21 cellular contexts compared by ENCODE assay signal in the genomic region with DNA sequence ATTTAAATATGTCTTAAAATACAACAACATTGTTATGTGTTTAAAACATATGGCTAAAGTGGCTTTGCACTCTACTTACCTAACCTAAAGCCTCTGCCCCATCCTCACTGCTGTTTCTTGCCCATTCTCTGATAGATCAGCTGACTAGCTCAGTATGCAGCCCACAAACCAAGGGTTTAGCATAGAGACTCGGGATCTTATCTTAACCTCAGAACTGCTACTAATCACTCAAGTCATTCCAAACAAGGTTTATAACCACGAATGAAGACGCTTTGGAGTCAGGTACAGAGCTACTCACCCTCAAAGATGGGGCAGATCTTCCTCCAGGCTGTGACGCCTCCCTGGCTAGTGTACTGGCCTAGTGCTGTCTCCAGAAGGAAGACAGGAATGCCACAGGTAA. TPM values are rescaled to one million over a fixed set of nuclear protein-coding genes. Genes with fewer than 3 reads are reported as not detected.
"Had no signal": no experiment of that assay in that cellular context is flagged by ENCODE, and none has a peak within 500 bp of the region (broad histone marks: within the 10 kb centered on the region; RNA-seq: fewer than 3 reads in every experiment).

No MANE protein-coding gene starts in this region.

- H3K27ac Mint-ChIP-seq: activated CD8-positive, alpha-beta T cell treated with anti-CD3 and anti-CD28 coated beads, Interleukin-2, amount 10 ng/mL, durations not matched to agents 7 days and 5 days; activated naive CD4-positive, alpha-beta T cell treated with anti-CD3 and anti-CD28 coated beads for 36 hours; activated naive CD8-positive, alpha-beta T cell; activated T-helper 17 cell treated with anti-CD3 and anti-CD28 coated beads, Interleukin-2, amount 50 U/mL, for 72 hours; T-helper 1 cell treated with Interleukin-12 subunit alpha and Interleukin-12 subunit beta and Interleukin-4 antibody, amounts not matched to agents 30 μg/mL and 1 μg/mL, for 36 hours had no signal

- DNase-seq: activated CD4-positive, alpha-beta T cell treated with anti-CD3 and anti-CD28 coated beads for 48 hours; activated CD4-positive, alpha-beta T cell treated with anti-CD3 and anti-CD28 coated beads, Interleukin-2, amount 50 U/mL, for 4 hours; activated CD4-positive, CD25-positive, alpha-beta regulatory T cell treated with anti-CD3 and anti-CD28 coated beads, Interleukin-2, amount 50 U/mL, for 72 hours; activated CD8-positive, alpha-beta T cell treated with anti-CD3 and anti-CD28 coated beads, Interleukin-2, amount 10 ng/mL, durations not matched to agents 7 days and 5 days; activated gamma-delta T cell; activated naive CD4-positive, alpha-beta T cell treated with anti-CD3 and anti-CD28 coated beads for 36 hours; activated T-cell treated with anti-CD3 and anti-CD28 coated beads, Interleukin-2, amount 50 U/mL, for 48 hours; caudate nucleus; MM.1S; NCI-H1105; NCI-H1436; NCI-H1694 treated with DMSO at 0.1 percent for 48 hours; NCI-H2029 treated with DMSO at 0.1 percent for 48 hours; NCI-H510A treated with DMSO at 0.1 percent for 48 hours; NCI-H69; PC-9; SHP77 treated with DMSO at 0.1 percent for 48 hours had no signal

- H3K4me1 Mint-ChIP-seq: activated T-helper 17 cell treated with anti-CD3 and anti-CD28 coated beads, Interleukin-2, amount 50 U/mL, for 72 hours had no signal

- ATAC-seq: activated CD8-positive, alpha-beta T cell treated with anti-CD3 and anti-CD28 coated beads, Interleukin-2, amount 10 ng/mL, durations not matched to agents 7 days and 5 days; activated T-helper 17 cell treated with anti-CD3 and anti-CD28 coated beads, Interleukin-2, amount 50 U/mL, for 72 hours had no signal

- H3K4me3 Mint-ChIP-seq: activated CD8-positive, alpha-beta T cell treated with anti-CD3 and anti-CD28 coated beads, Interleukin-2, amount 10 ng/mL, durations not matched to agents 7 days and 5 days; activated naive CD4-positive, alpha-beta T cell treated with anti-CD3 and anti-CD28 coated beads for 36 hours; activated naive CD8-positive, alpha-beta T cell; activated T-helper 17 cell treated with anti-CD3 and anti-CD28 coated beads, Interleukin-2, amount 50 U/mL, for 72 hours; T-helper 1 cell treated with Interleukin-12 subunit alpha and Interleukin-12 subunit beta and Interleukin-4 antibody, amounts not matched to agents 30 μg/mL and 1 μg/mL, for 36 hours had no signal

RNA-seq across cellular contexts. Expression of a gene that starts 19.3 kb away (rescaled TPM):
- total RNA-seq: activated naive CD4-positive, alpha-beta T cell treated with anti-CD3 and anti-CD28 coated beads for 36 hours; PC-9; SK-MEL-5 had no signal

RNA-seq across cellular contexts. Expression of a gene that starts 29.4 kb away (rescaled TPM):
- total RNA-seq: activated CD8-positive, alpha-beta T cell treated with anti-CD3 and anti-CD28 coated beads, Interleukin-2, amount 10 ng/mL, durations not matched to agents 7 days and 5 days; activated T-helper 17 cell treated with anti-CD3 and anti-CD28 coated beads, Interleukin-2, amount 50 U/mL, for 72 hours; PC-9 had no signal
